ENCODE assay signal across 9 cellular contexts in genomic region chr2:76633522-76633921, GRCh38.
"Had no signal": no experiment of that assay in that cellular context is flagged by ENCODE, and none has a peak within 500 bp of the region (broad histone marks: within the 10 kb centered on the region; RNA-seq: fewer than 3 reads in every experiment).

No MANE protein-coding gene starts in this region.

- H3K4me3 ChIP-seq: GM23248, GM23338, HAP-1 had no signal

- H2AFZ ChIP-seq: GM23248, GM23338 had no signal

- H3K27ac ChIP-seq: GM23248 had no signal

- H3K9me3 ChIP-seq: HAP-1 had no signal

- DNase-seq: GM23248, GOT3, H7, H9, HCEC 1CT, HFFc6 had no signal

- H3K9me3 Mint-ChIP-seq: GM23338 had no signal

- H3K4me2 ChIP-seq: GM23338 had no signal

- H3K4me1 ChIP-seq: HAP-1 had no signal

- H3K4me3 Mint-ChIP-seq: GM23338, H9, HFFc6 had no signal

- ATAC-seq: GM23338, HCT116 had no signal

- H3K9ac ChIP-seq: GM23248 had no signal

- H3K36me3 ChIP-seq: HAP-1 had no signal

- H3K27ac Mint-ChIP-seq: GM23338, H9, HFFc6 had no signal
